In genomic region chrX:44495091-44495490, GRCh38 we compare ENCODE assay signal across 6 cellular contexts.
"Had no signal": no experiment of that assay in that cellular context is flagged by ENCODE, and none has a peak within 500 bp of the region (broad histone marks: within the 10 kb centered on the region; RNA-seq: fewer than 3 reads in every experiment).

No MANE protein-coding gene starts in this region.

- H3K27ac ChIP-seq: HL-60, KMS-11 had no signal

- DNase-seq: IMR-90, KG1 had no signal

- H3K9ac ChIP-seq: KMS-11 had no signal

- FAIRE-seq: HepG2, HTR-8/SVneo had no signal

- ATAC-seq: HepG2 had no signal

- H3K4me2 ChIP-seq: KMS-11 had no signal
